In the genomic region with DNA sequence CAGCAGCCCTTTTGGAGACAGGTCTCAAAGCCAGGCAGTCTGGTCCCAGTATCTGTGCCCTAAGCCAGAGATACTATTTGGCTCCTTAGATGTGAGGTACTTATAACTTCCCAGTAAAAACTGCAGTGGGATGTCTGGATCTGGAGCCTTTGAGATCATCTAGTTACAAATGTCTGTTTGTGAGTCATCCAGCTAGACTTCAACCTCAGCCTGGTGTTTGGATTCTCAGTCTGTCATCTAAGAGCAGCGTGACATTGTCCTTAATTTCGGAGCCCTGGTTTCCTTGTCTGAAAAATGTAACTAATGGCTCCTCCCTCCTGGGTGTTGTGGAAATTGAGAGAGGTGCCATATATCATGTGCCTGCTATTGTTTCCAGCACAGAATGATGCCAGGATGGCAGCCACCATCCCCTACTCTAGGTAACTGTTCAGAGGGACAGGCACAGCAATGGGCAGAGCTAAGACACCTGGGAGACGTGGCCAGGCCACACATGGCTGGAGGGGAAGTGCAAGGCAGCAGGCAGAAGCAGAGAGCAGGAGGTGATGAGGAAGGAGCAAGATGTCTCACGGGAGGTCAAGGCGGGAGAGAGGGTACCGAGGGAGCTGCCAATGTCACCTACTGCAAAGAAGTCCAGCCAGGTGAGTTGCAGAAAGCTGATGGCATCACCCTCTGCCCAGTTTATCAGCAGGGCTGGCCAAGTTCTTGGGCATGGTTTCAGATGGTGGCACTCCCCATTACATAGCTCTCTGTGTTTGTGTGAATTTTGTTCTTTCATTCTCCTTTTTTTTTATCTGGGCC, we compare ENCODE assay signal across 13 cellular contexts. TPM values are rescaled to one million over a fixed set of nuclear protein-coding genes. Genes with fewer than 3 reads are reported as not detected.
DNase-seq lines count a peak whose midpoint lies in the region; ATAC-seq and TF ChIP-seq lines count a peak whose summit lies in the region.
"Had no signal": no experiment of that assay in that cellular context is flagged by ENCODE, and none has a peak within 500 bp of the region (broad histone marks: within the 10 kb centered on the region; RNA-seq: fewer than 3 reads in every experiment).

No MANE protein-coding gene starts in this region.

- H3K27ac Mint-ChIP-seq in activated T-helper 2 cell treated with anti-CD3 and anti-CD28 coated beads, Interferon-gamma antibody, Interleukin-2, Interleukin-4, amounts not matched to agents 10 μg/mL and 5 μg/mL and 100 μg/mL, durations not matched to agents 14 hours and 24 hours and 36 hours, result peak overlapping the region; percentile 13
- H3K27ac Mint-ChIP-seq: stimulated activated memory B cell treated with anti-CD40 and anti-IgM and Interleukin-4, amounts not matched to agents 10 μg/mL and 1 μg/mL and 100 μg/mL, for 72 hours had no signal

- intact Hi-C loops in right cardiac atrium (cut with DNase I) (no loop called here), heart right ventricle (cut with DNase I) (no loop called here)
- intact Hi-C loops in activated T-helper 2 cell treated with anti-CD3 and anti-CD28 coated beads, Interferon-gamma antibody, Interleukin-2, Interleukin-4, amounts not matched to agents 10 μg/mL and 5 μg/mL and 100 μg/mL, durations not matched to agents 14 hours and 24 hours and 36 hours (cut with micrococcal nuclease), result no loop called here

- ATAC-seq in right cardiac atrium (no peak), heart right ventricle (no peak), HG03039 (IDR thresholded peaks at IDR 0.05; ENCODE audit: unreplicated experiment) (no peak), HG02759 (IDR thresholded peaks at IDR 0.05; ENCODE audit: unreplicated experiment) (no peak)
- ATAC-seq: lower lobe of right lung; stimulated activated memory B cell treated with anti-CD40 and anti-IgM and Interleukin-4, amounts not matched to agents 10 μg/mL and 1 μg/mL and 100 μg/mL, for 72 hours had no signal

- H3K27me3 ChIP-seq in right cardiac atrium (ENCODE audit: control insufficient read depth, insufficient read depth) (no peaks in the 10 kb centered on the region), heart right ventricle (no peaks in the 10 kb centered on the region)

- DNase-seq in right cardiac atrium (peak in 2 of 3 donors; percentile 32 to 45), heart right ventricle (no peak), kidney tubule cell (ENCODE audit: low spot score) (peak; percentile 58), SKM-1 treated with dmso at 0.1 percent for 144 hours (lab: John Stamatoyannopoulos, UW; ENCODE audit: unreplicated experiment) (no peak), GM10266 (ENCODE audit: extremely low spot score) (no peak)
- no peak for DNase-seq in activated T-helper 2 cell treated with anti-CD3 and anti-CD28 coated beads, Interferon-gamma antibody, Interleukin-2, Interleukin-4, amounts not matched to agents 10 μg/mL and 5 μg/mL and 100 μg/mL, durations not matched to agents 14 hours and 24 hours and 36 hours (ENCODE audit: low spot score)
- DNase-seq: effector memory CD4-positive, alpha-beta T cell; lower lobe of right lung; NCI-H1436; NCI-H748 treated with DMSO at 0.1 percent for 48 hours had no signal

- H3K36me3 ChIP-seq in heart right ventricle, result peaks cover 0 to 45% (median 0%) of the 10 kb centered on the region in 9 donors

- H3K27ac ChIP-seq in right cardiac atrium (ENCODE audit: low read length) (no peak overlapping the region), heart right ventricle (peak overlapping the region in 5 of 10 donors; percentile 1 to 65 (median 22))
- H3K27ac ChIP-seq: lower lobe of right lung had no signal

- peaks cover 19% of the 10 kb centered on the region for H3K4me1 ChIP-seq in right cardiac atrium (ENCODE audit: control insufficient read depth, insufficient read depth, low read length)
- H3K4me1 ChIP-seq in heart right ventricle, result peaks cover 18 to 64% (median 54%) of the 10 kb centered on the region in 9 donors

- H3K4me3 ChIP-seq in right cardiac atrium (ENCODE audit: low read length) (no peak overlapping the region), heart right ventricle (no peak overlapping the region)
- H3K4me3 ChIP-seq: lower lobe of right lung had no signal

- peaks cover 29% of the 10 kb centered on the region for H3K36me3 Mint-ChIP-seq in activated T-helper 2 cell treated with anti-CD3 and anti-CD28 coated beads, Interferon-gamma antibody, Interleukin-2, Interleukin-4, amounts not matched to agents 10 μg/mL and 5 μg/mL and 100 μg/mL, durations not matched to agents 14 hours and 24 hours and 36 hours (ENCODE audit: low read depth)

- H3K9me3 ChIP-seq in right cardiac atrium (ENCODE audit: control insufficient read depth, low read length) (no peaks in the 10 kb centered on the region), heart right ventricle (no peaks in the 10 kb centered on the region)
- H3K9me3 ChIP-seq: lower lobe of right lung had no signal

- H3K4me3 Mint-ChIP-seq in activated T-helper 2 cell treated with anti-CD3 and anti-CD28 coated beads, Interferon-gamma antibody, Interleukin-2, Interleukin-4, amounts not matched to agents 10 μg/mL and 5 μg/mL and 100 μg/mL, durations not matched to agents 14 hours and 24 hours and 36 hours (ENCODE audit: low read depth), result no peak overlapping the region
- H3K4me3 Mint-ChIP-seq: stimulated activated memory B cell treated with anti-CD40 and anti-IgM and Interleukin-4, amounts not matched to agents 10 μg/mL and 1 μg/mL and 100 μg/mL, for 72 hours had no signal

- H3K4me1 Mint-ChIP-seq in activated T-helper 2 cell treated with anti-CD3 and anti-CD28 coated beads, Interferon-gamma antibody, Interleukin-2, Interleukin-4, amounts not matched to agents 10 μg/mL and 5 μg/mL and 100 μg/mL, durations not matched to agents 14 hours and 24 hours and 36 hours (ENCODE audit: low read depth), result peaks cover 22% of the 10 kb centered on the region

- WGBS in right cardiac atrium, result 81% methylated on average over 6 of the region's 6 CpGs
- WGBS in heart right ventricle, 2 donors, result 75 to 87% methylated on average over 6 of the region's 6 CpGs

- no peak for TF ChIP-seq CTCF in heart right ventricle (IDR thresholded peaks at IDR 0.05)
- no peak for TF ChIP-seq CTCF in GM10266 (IDR thresholded peaks at IDR 0.05; ENCODE audit: control insufficient read depth, insufficient read depth, low read depth, missing control alignments)

- H3K9me3 Mint-ChIP-seq in activated T-helper 2 cell treated with anti-CD3 and anti-CD28 coated beads, Interferon-gamma antibody, Interleukin-2, Interleukin-4, amounts not matched to agents 10 μg/mL and 5 μg/mL and 100 μg/mL, durations not matched to agents 14 hours and 24 hours and 36 hours, result no peaks in the 10 kb centered on the region
- H3K9me3 Mint-ChIP-seq: stimulated activated memory B cell treated with anti-CD40 and anti-IgM and Interleukin-4, amounts not matched to agents 10 μg/mL and 1 μg/mL and 100 μg/mL, for 72 hours had no signal

- H3K27me3 Mint-ChIP-seq in activated T-helper 2 cell treated with anti-CD3 and anti-CD28 coated beads, Interferon-gamma antibody, Interleukin-2, Interleukin-4, amounts not matched to agents 10 μg/mL and 5 μg/mL and 100 μg/mL, durations not matched to agents 14 hours and 24 hours and 36 hours (ENCODE audit: low read depth), result no peaks in the 10 kb centered on the region
- H3K27me3 Mint-ChIP-seq: stimulated activated memory B cell treated with anti-CD40 and anti-IgM and Interleukin-4, amounts not matched to agents 10 μg/mL and 1 μg/mL and 100 μg/mL, for 72 hours had no signal

RNA-seq across cellular contexts. Expression of a gene that starts 20.6 kb away (rescaled TPM):
- total RNA-seq in right cardiac atrium, result 10 to 100 TPM; 57.3 to 96.9 (median 65.4) TPM
- polyA plus RNA-seq in right cardiac atrium, result 57.5 TPM
- 10 to 100 TPM; 24.8 to 51.0 (median 43.4) TPM for total RNA-seq in heart right ventricle
- polyA plus RNA-seq in heart right ventricle, result 10 to 100 TPM; 96.2 to 98.2 TPM
- total RNA-seq in activated T-helper 2 cell treated with anti-CD3 and anti-CD28 coated beads, Interferon-gamma antibody, Interleukin-2, Interleukin-4, amounts not matched to agents 10 μg/mL and 5 μg/mL and 100 μg/mL, durations not matched to agents 14 hours and 24 hours and 36 hours, result 12.4 and 14.4 TPM in 2 replicates

RNA-seq across cellular contexts. Expression of a gene that starts 31.0 kb away (rescaled TPM):
- total RNA-seq in right cardiac atrium, result 10 to 100 TPM in 3 of 4 donors, 1 to 10 TPM in 1; 9.9 to 14.9 (median 10.4) TPM
- polyA plus RNA-seq in right cardiac atrium, result 10.6 TPM
- 10 to 100 TPM in 6 of 10 donors, 1 to 10 TPM in 4; 6.5 to 17.3 (median 10.6) TPM for total RNA-seq in heart right ventricle
- 10 to 100 TPM in 1 of 2 donors, 1 to 10 TPM in 1; 8.8 to 17.1 TPM for polyA plus RNA-seq in heart right ventricle
- total RNA-seq in activated T-helper 2 cell treated with anti-CD3 and anti-CD28 coated beads, Interferon-gamma antibody, Interleukin-2, Interleukin-4, amounts not matched to agents 10 μg/mL and 5 μg/mL and 100 μg/mL, durations not matched to agents 14 hours and 24 hours and 36 hours, result 39.8 and 42.1 TPM in 2 replicates

RNA-seq across cellular contexts. Expression of a gene that starts 52.0 kb away (rescaled TPM):
- total RNA-seq in right cardiac atrium (1 to 10 TPM; 9.3 to 9.7 (median 9.5) TPM), heart right ventricle (10 to 100 TPM in 1 of 10 donors, 1 to 10 TPM in 9; 6.3 to 10.1 (median 8.6) TPM)
- polyA plus RNA-seq in right cardiac atrium (5.8 TPM), heart right ventricle (1 to 10 TPM; 3.1 to 3.3 TPM)
- 15.9 TPM in 2 replicates for total RNA-seq in activated T-helper 2 cell treated with anti-CD3 and anti-CD28 coated beads, Interferon-gamma antibody, Interleukin-2, Interleukin-4, amounts not matched to agents 10 μg/mL and 5 μg/mL and 100 μg/mL, durations not matched to agents 14 hours and 24 hours and 36 hours

Comparison
In these comparisons a context has a peak if more than half of its experiments do, and no peak if none do; other contexts are left out.
1. DNase-seq: peak in right cardiac atrium (2 of 3) and kidney tubule cell (single experiment); none in heart right ventricle (0 of 2), activated T-helper 2 cell treated with anti-CD3 and anti-CD28 coated beads, Interferon-gamma antibody, Interleukin-2, Interleukin-4, amounts not matched to agents 10 μg/mL and 5 μg/mL and 100 μg/mL, durations not matched to agents 14 hours and 24 hours and 36 hours (single experiment), SKM-1 treated with dmso at 0.1 percent for 144 hours (single experiment) and GM10266 (single experiment).